36 cellular contexts compared by ENCODE assay signal in the genomic region with DNA sequence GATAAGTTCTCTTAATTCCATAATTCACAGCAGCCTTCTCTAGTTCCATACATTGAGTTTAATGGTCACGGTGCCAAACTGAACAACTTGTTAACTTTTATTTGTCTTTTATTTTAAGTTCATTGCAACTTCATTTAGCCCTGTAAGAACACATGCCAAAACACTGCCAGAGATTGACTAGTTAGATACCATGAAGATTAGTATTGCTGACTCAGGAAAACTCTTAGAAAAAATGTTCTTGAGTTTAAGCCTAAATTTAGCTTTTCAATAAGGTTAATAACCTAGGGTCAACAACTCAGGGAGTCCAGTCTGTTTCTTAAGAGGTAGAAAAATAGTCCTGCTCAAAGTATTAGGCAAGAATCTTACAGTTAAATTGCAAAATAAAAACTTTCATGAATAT. TPM values are rescaled to one million over a fixed set of nuclear protein-coding genes. Genes with fewer than 3 reads are reported as not detected.
"Had no signal": no experiment of that assay in that cellular context is flagged by ENCODE, and none has a peak within 500 bp of the region (broad histone marks: within the 10 kb centered on the region; RNA-seq: fewer than 3 reads in every experiment).

No MANE protein-coding gene starts in this region.

- H3K9me3 ChIP-seq: neutrophil, psoas muscle, spleen, suprapubic skin, testis, tibial artery, transverse colon, upper lobe of right lung, uterus had no signal

- ATAC-seq: naive thymus-derived CD8-positive, alpha-beta T cell; natural killer cell treated with Interleukin-12 subunit alpha and Interleukin-12 subunit beta and Interleukin-15 and Interleukin-18, amount 100 ng/mL, for 72 hours; psoas muscle; right cardiac atrium; sciatic nerve; stimulated activated memory B cell treated with anti-CD40 and anti-IgM and Interleukin-4, amounts not matched to agents 10 μg/mL and 1 μg/mL and 100 μg/mL, for 72 hours; stimulated activated naive CD8-positive, alpha-beta T cell treated with anti-CD3 and anti-CD28 coated beads, Interleukin-15, amount 100 ng/mL, for 72 hours; stimulated activated naive CD8-positive, alpha-beta T cell treated with anti-CD3 and anti-CD28 coated beads, Interleukin-15, Interleukin-2, amounts not matched to agents 100 U/mL and 50 U/mL, for 24 hours; upper lobe of right lung had no signal

- DNase-seq: naive thymus-derived CD8-positive, alpha-beta T cell; nephron progenitor cell; nucleus accumbens; posterior cingulate gyrus; psoas muscle; right cardiac atrium; spleen; stimulated activated CD4-positive, alpha-beta T cell treated with anti-CD3 and anti-CD28 coated beads, Interleukin-12 subunit alpha, Interleukin-12 subunit beta, amount 100 ng/mL, for 4 hours; stimulated activated CD4-positive, alpha-beta T cell treated with anti-CD3 and anti-CD28 coated beads, Interleukin-1b, Interleukin-23, amount 100 ng/mL, for 48 hours; stimulated activated CD4-positive, alpha-beta T cell treated with anti-CD3 and anti-CD28 coated beads, Interleukin-4, amount 100 ng/mL, for 1 hour; stimulated activated CD4-positive, alpha-beta T cell treated with anti-CD3 and anti-CD28 coated beads, Interleukin-4, amount 100 ng/mL, for 4 hours; stimulated activated CD8-positive, alpha-beta memory T cell treated with anti-CD3 and anti-CD28 coated beads, Interleukin-4, amount 100 ng/mL, for 48 hours; stimulated activated naive CD4-positive, alpha-beta T cell; stimulated activated naive CD8-positive, alpha-beta T cell treated with anti-CD3 and anti-CD28 coated beads, Interleukin-15, amount 100 ng/mL, for 72 hours; stimulated activated naive CD8-positive, alpha-beta T cell treated with anti-CD3 and anti-CD28 coated beads, Interleukin-15, Interleukin-2, amounts not matched to agents 100 U/mL and 50 U/mL, for 24 hours; substantia nigra; testis; tibial artery; transverse colon; upper lobe of right lung; uterus had no signal

- H3K27ac ChIP-seq: neutrophil, parathyroid adenoma, psoas muscle, skin epidermis, spleen, suprapubic skin, testis, tibial artery, transverse colon, upper lobe of right lung, uterus had no signal

- H3K27me3 ChIP-seq: neutrophil, spleen, suprapubic skin, testis, tibial artery, transverse colon, upper lobe of right lung, uterus had no signal

- H3K4me1 ChIP-seq: parathyroid adenoma, psoas muscle, spleen, suprapubic skin, testis, tibial artery, transverse colon, upper lobe of right lung, uterus had no signal

- H2AFZ ChIP-seq: parathyroid adenoma had no signal

- H3K36me3 ChIP-seq: neutrophil, spleen, suprapubic skin, tibial artery, transverse colon, upper lobe of right lung, uterus had no signal

- H3K4me2 ChIP-seq: smooth muscle cell had no signal

- H3K9ac ChIP-seq: parathyroid adenoma had no signal

- H3K79me2 ChIP-seq: parathyroid adenoma had no signal

- H3K4me3 ChIP-seq: psoas muscle, skin epidermis, smooth muscle cell, spleen, suprapubic skin, testis, tibial artery, transverse colon, upper lobe of right lung, uterus had no signal

RNA-seq across cellular contexts. Expression of a gene that starts 25.7 kb away (rescaled TPM):
- total RNA-seq: naive thymus-derived CD8-positive, alpha-beta T cell; natural killer cell treated with Interleukin-12 subunit alpha and Interleukin-12 subunit beta and Interleukin-15 and Interleukin-18, amount 100 ng/mL, for 72 hours; neural crest cell; omental fat pad; osteocyte; progenitor cell of endocrine pancreas; psoas muscle; renal cortical epithelial cell; right cardiac atrium; sciatic nerve; smooth muscle cell; spleen; suprapubic skin; transverse colon; upper lobe of right lung; urinary bladder; uterus had no signal
- polyA plus RNA-seq: naive thymus-derived CD8-positive, alpha-beta T cell; psoas muscle; right cardiac atrium; smooth muscle cell; spleen; thymus; urinary bladder had no signal

RNA-seq across cellular contexts. Expression of a gene that starts 59.0 kb away (rescaled TPM):
- total RNA-seq: naive thymus-derived CD8-positive, alpha-beta T cell; natural killer cell treated with Interleukin-12 subunit alpha and Interleukin-12 subunit beta and Interleukin-15 and Interleukin-18, amount 100 ng/mL, for 72 hours had no signal
- polyA plus RNA-seq: naive thymus-derived CD8-positive, alpha-beta T cell had no signal
